ENCODE assay signal across 7 cellular contexts in genomic region chr1:241659016-241659415, GRCh38. TPM values are rescaled to one million over a fixed set of nuclear protein-coding genes. Genes with fewer than 3 reads are reported as not detected.
"Had no signal": no experiment of that assay in that cellular context is flagged by ENCODE, and none has a peak within 500 bp of the region (broad histone marks: within the 10 kb centered on the region; RNA-seq: fewer than 3 reads in every experiment).

No MANE protein-coding gene starts in this region.

RNA-seq across cellular contexts. Expression of gene WDR64, which starts 6.9 kb away (rescaled TPM):
- total RNA-seq: activated CD4-positive, alpha-beta memory T cell treated with anti-CD3 and anti-CD28 coated beads for 36 hours; activated CD4-positive, alpha-beta T cell treated with anti-CD3 and anti-CD28 coated beads for 36 hours; activated CD4-positive, alpha-beta T cell treated with anti-CD3 and anti-CD28 coated beads, Interleukin-2, amount 10 ng/mL, durations not matched to agents 24 days and 14 days; activated CD8-positive, alpha-beta memory T cell treated with anti-CD3 and anti-CD28 coated beads for 36 hours; activated CD8-positive, alpha-beta T cell treated with anti-CD3 and anti-CD28 coated beads for 36 hours; T-helper 2 cell treated with Interferon-gamma antibody and Interleukin-4, amounts not matched to agents 100 ng/mL and 5 ng/mL, for 36 hours; WTC11 had no signal
